Comparison of ENCODE assay signal across 19 cellular contexts in genomic region chr4:25834411-25835107, GRCh38. TPM values are rescaled to one million over a fixed set of nuclear protein-coding genes. Genes with fewer than 3 reads are reported as not detected.
DNase-seq lines count a peak whose midpoint lies in the region; ATAC-seq and TF ChIP-seq lines count a peak whose summit lies in the region.
"Had no signal": no experiment of that assay in that cellular context is flagged by ENCODE, and none has a peak within 500 bp of the region (broad histone marks: within the 10 kb centered on the region; RNA-seq: fewer than 3 reads in every experiment).

No MANE protein-coding gene starts in this region.

- H3K9me3 Mint-ChIP-seq in natural killer cell treated with Interleukin-12 subunit alpha and Interleukin-12 subunit beta and Interleukin-15 and Interleukin-18, amount 100 ng/mL, for 72 hours: no peaks in the 10 kb centered on the region
- H3K9me3 Mint-ChIP-seq in natural killer cell: no peaks in the 10 kb centered on the region
- H3K9me3 Mint-ChIP-seq: HFFc6 had no signal

- H3K4me1 ChIP-seq in Peyer's patch: no peaks in the 10 kb centered on the region
- H3K4me1 ChIP-seq: Caco-2 had no signal

- peaks cover 29 to 41% of the 10 kb centered on the region in 2 donors for H3K4me1 Mint-ChIP-seq in natural killer cell treated with Interleukin-12 subunit alpha and Interleukin-12 subunit beta and Interleukin-15 and Interleukin-18, amount 100 ng/mL, for 72 hours (ENCODE audit: low read depth in 2 of 2)
- H3K4me1 Mint-ChIP-seq in natural killer cell: peaks cover 27 to 41% of the 10 kb centered on the region in 2 donors

- peaks cover 7% of the 10 kb centered on the region for H3K36me3 ChIP-seq in WERI-Rb-1
- H3K36me3 ChIP-seq in Peyer's patch: peaks cover 0 to 12% (median 0%) of the 10 kb centered on the region in 3 donors

- H3K4me3 Mint-ChIP-seq in natural killer cell treated with Interleukin-12 subunit alpha and Interleukin-12 subunit beta and Interleukin-15 and Interleukin-18, amount 100 ng/mL, for 72 hours: no peak overlapping the region
- no peak overlapping the region for H3K4me3 Mint-ChIP-seq in natural killer cell
- H3K4me3 Mint-ChIP-seq: HFFc6 had no signal

- TF ChIP-seq POLR2A in Peyer's patch (IDR thresholded peaks at IDR 0.05): no peak

- H3K27me3 ChIP-seq in WERI-Rb-1 (ENCODE audit: insufficient read depth, low read depth, severe bottlenecking) (no peaks in the 10 kb centered on the region), Peyer's patch (no peaks in the 10 kb centered on the region)

- H3K27ac ChIP-seq in WERI-Rb-1 (peak overlapping the region; percentile 42), Peyer's patch (no peak overlapping the region)
- H3K27ac ChIP-seq: C4-2B had no signal

- peaks cover 11% of the 10 kb centered on the region for H3K36me3 Mint-ChIP-seq in natural killer cell treated with Interleukin-12 subunit alpha and Interleukin-12 subunit beta and Interleukin-15 and Interleukin-18, amount 100 ng/mL, for 72 hours
- H3K36me3 Mint-ChIP-seq in natural killer cell: no peaks in the 10 kb centered on the region

- H3K27me3 Mint-ChIP-seq in natural killer cell treated with Interleukin-12 subunit alpha and Interleukin-12 subunit beta and Interleukin-15 and Interleukin-18, amount 100 ng/mL, for 72 hours: no peaks in the 10 kb centered on the region
- no peaks in the 10 kb centered on the region for H3K27me3 Mint-ChIP-seq in natural killer cell (ENCODE audit: low read depth in 2 of 2)

- H3K9me3 ChIP-seq in WERI-Rb-1 (ENCODE audit: severe bottlenecking): no peaks in the 10 kb centered on the region
- H3K9me3 ChIP-seq in Peyer's patch: no peaks in the 10 kb centered on the region
- H3K9me3 ChIP-seq: Caco-2 had no signal

- intact Hi-C loops in natural killer cell (cut with micrococcal nuclease): no loop called here
- intact Hi-C loops in left colon (cut with DNase I, micrococcal nuclease): no loop called here

- no peak for DNase-seq in natural killer cell treated with Interleukin-12 subunit alpha and Interleukin-12 subunit beta and Interleukin-15 and Interleukin-18, amount 100 ng/mL, for 72 hours (ENCODE audit: low spot score)
- DNase-seq in natural killer cell: no peak
- peak; percentile 75 for DNase-seq in WERI-Rb-1
- DNase-seq in left colon: no peak
- peak; percentile 23 for DNase-seq in superior temporal gyrus (ENCODE audit: extremely low spot score)
- no peak for DNase-seq in Peyer's patch
- no peak for DNase-seq in 8988T
- DNase-seq: Caco-2; DMS79 treated with DMSO at 0.1 percent for 48 hours; GDM1; HFFc6; Kasumi-1; NCI-H1417; NCI-H2029; NCI-H2171 treated with DMSO at 0.1 percent for 48 hours; NCI-H510A treated with DMSO at 0.1 percent for 48 hours; NK-92 treated with Interleukin-12 subunit alpha and Interleukin-12 subunit beta, amount 100 ng/mL, for 24 hours had no signal

- no peak overlapping the region for H3K4me3 ChIP-seq in WERI-Rb-1 (ENCODE audit: low read depth, low read length)
- H3K4me3 ChIP-seq in Peyer's patch: no peak overlapping the region

- ATAC-seq in natural killer cell treated with Interleukin-12 subunit alpha and Interleukin-12 subunit beta and Interleukin-15 and Interleukin-18, amount 100 ng/mL, for 72 hours: no peak
- ATAC-seq in natural killer cell: no peak
- ATAC-seq in left colon: peak; percentile 94
- no peak for ATAC-seq in HG03108 (IDR thresholded peaks at IDR 0.05; ENCODE audit: unreplicated experiment)

- H3K27ac Mint-ChIP-seq in natural killer cell treated with Interleukin-12 subunit alpha and Interleukin-12 subunit beta and Interleukin-15 and Interleukin-18, amount 100 ng/mL, for 72 hours: peak overlapping the region; percentile 37 to 73
- H3K27ac Mint-ChIP-seq in natural killer cell: no peak overlapping the region
- H3K27ac Mint-ChIP-seq: HFFc6 had no signal

- TF ChIP-seq CTCF in natural killer cell (IDR thresholded peaks at IDR 0.05) (no peak), WERI-Rb-1 (IDR thresholded peaks at IDR 0.05; ENCODE audit: low read depth, low read length) (no peak), Peyer's patch (IDR thresholded peaks at IDR 0.05) (no peak)

RNA-seq across cellular contexts. Expression of gene SEL1L3, which starts 28.2 kb away (rescaled TPM):
- 10 to 100 TPM; 35.0 to 54.4 TPM for total RNA-seq in natural killer cell treated with Interleukin-12 subunit alpha and Interleukin-12 subunit beta and Interleukin-15 and Interleukin-18, amount 100 ng/mL, for 72 hours
- total RNA-seq in natural killer cell (10 to 100 TPM; 45.4 to 61.0 (median 45.7) TPM), left colon (100 to 1,000 TPM; 106 to 110 TPM), Peyer's patch (100 to 1,000 TPM in 3 of 4 donors, 10 to 100 TPM in 1; 91.4 to 194 (median 134) TPM)

Comparison
In these comparisons a context has a peak if more than half of its experiments do, and no peak if none do; other contexts are left out.
1. H3K27ac Mint-ChIP-seq: peak in natural killer cell treated with Interleukin-12 subunit alpha and Interleukin-12 subunit beta and Interleukin-15 and Interleukin-18, amount 100 ng/mL, for 72 hours (2 of 2); none in natural killer cell (0 of 2).
2. DNase-seq: peak in WERI-Rb-1 (single experiment) and superior temporal gyrus (single experiment); none in natural killer cell treated with Interleukin-12 subunit alpha and Interleukin-12 subunit beta and Interleukin-15 and Interleukin-18, amount 100 ng/mL, for 72 hours (single experiment), natural killer cell (single experiment), left colon (0 of 2), Peyer's patch (0 of 3) and 8988T (single experiment).